ENCODE assay signal across 1 cellular context in genomic region chr15:90645873-90646605, GRCh38.
TF ChIP-seq lines count a peak whose summit lies in the region.

No MANE protein-coding gene starts in this region.

TF ChIP-seq in H1, 55 proteins besides CTCF, POLR2A, EP300 and RAD21 (continued from another document):
- TF ChIP-seq, protein P1, sequence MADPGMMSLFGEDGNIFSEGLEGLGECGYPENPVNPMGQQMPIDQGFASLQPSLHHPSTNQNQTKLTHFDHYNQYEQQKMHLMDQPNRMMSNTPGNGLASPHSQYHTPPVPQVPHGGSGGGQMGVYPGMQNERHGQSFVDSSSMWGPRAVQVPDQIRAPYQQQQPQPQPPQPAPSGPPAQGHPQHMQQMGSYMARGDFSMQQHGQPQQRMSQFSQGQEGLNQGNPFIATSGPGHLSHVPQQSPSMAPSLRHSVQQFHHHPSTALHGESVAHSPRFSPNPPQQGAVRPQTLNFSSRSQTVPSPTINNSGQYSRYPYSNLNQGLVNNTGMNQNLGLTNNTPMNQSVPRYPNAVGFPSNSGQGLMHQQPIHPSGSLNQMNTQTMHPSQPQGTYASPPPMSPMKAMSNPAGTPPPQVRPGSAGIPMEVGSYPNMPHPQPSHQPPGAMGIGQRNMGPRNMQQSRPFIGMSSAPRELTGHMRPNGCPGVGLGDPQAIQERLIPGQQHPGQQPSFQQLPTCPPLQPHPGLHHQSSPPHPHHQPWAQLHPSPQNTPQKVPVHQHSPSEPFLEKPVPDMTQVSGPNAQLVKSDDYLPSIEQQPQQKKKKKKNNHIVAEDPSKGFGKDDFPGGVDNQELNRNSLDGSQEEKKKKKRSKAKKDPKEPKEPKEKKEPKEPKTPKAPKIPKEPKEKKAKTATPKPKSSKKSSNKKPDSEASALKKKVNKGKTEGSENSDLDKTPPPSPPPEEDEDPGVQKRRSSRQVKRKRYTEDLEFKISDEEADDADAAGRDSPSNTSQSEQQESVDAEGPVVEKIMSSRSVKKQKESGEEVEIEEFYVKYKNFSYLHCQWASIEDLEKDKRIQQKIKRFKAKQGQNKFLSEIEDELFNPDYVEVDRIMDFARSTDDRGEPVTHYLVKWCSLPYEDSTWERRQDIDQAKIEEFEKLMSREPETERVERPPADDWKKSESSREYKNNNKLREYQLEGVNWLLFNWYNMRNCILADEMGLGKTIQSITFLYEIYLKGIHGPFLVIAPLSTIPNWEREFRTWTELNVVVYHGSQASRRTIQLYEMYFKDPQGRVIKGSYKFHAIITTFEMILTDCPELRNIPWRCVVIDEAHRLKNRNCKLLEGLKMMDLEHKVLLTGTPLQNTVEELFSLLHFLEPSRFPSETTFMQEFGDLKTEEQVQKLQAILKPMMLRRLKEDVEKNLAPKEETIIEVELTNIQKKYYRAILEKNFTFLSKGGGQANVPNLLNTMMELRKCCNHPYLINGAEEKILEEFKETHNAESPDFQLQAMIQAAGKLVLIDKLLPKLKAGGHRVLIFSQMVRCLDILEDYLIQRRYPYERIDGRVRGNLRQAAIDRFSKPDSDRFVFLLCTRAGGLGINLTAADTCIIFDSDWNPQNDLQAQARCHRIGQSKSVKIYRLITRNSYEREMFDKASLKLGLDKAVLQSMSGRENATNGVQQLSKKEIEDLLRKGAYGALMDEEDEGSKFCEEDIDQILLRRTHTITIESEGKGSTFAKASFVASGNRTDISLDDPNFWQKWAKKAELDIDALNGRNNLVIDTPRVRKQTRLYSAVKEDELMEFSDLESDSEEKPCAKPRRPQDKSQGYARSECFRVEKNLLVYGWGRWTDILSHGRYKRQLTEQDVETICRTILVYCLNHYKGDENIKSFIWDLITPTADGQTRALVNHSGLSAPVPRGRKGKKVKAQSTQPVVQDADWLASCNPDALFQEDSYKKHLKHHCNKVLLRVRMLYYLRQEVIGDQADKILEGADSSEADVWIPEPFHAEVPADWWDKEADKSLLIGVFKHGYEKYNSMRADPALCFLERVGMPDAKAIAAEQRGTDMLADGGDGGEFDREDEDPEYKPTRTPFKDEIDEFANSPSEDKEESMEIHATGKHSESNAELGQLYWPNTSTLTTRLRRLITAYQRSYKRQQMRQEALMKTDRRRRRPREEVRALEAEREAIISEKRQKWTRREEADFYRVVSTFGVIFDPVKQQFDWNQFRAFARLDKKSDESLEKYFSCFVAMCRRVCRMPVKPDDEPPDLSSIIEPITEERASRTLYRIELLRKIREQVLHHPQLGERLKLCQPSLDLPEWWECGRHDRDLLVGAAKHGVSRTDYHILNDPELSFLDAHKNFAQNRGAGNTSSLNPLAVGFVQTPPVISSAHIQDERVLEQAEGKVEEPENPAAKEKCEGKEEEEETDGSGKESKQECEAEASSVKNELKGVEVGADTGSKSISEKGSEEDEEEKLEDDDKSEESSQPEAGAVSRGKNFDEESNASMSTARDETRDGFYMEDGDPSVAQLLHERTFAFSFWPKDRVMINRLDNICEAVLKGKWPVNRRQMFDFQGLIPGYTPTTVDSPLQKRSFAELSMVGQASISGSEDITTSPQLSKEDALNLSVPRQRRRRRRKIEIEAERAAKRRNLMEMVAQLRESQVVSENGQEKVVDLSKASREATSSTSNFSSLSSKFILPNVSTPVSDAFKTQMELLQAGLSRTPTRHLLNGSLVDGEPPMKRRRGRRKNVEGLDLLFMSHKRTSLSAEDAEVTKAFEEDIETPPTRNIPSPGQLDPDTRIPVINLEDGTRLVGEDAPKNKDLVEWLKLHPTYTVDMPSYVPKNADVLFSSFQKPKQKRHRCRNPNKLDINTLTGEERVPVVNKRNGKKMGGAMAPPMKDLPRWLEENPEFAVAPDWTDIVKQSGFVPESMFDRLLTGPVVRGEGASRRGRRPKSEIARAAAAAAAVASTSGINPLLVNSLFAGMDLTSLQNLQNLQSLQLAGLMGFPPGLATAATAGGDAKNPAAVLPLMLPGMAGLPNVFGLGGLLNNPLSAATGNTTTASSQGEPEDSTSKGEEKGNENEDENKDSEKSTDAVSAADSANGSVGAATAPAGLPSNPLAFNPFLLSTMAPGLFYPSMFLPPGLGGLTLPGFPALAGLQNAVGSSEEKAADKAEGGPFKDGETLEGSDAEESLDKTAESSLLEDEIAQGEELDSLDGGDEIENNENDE (IDR thresholded peaks at IDR 0.05; ENCODE audit: insufficient replicate concordance, low read length) = no peak
- no peak for TF ChIP-seq KDM1A (IDR thresholded peaks at IDR 0.05; ENCODE audit: borderline replicate concordance, low read length)
- TF ChIP-seq JUN (IDR thresholded peaks at IDR 0.05; ENCODE audit: low read depth, low read length) = no peak
- TF ChIP-seq, protein P2, sequence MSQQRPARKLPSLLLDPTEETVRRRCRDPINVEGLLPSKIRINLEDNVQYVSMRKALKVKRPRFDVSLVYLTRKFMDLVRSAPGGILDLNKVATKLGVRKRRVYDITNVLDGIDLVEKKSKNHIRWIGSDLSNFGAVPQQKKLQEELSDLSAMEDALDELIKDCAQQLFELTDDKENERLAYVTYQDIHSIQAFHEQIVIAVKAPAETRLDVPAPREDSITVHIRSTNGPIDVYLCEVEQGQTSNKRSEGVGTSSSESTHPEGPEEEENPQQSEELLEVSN (IDR thresholded peaks at IDR 0.05) = no peak
- TF ChIP-seq NRF1 (IDR thresholded peaks at IDR 0.05; ENCODE audit: low read depth, low read length) = no peak
- no peak for TF ChIP-seq POLR2AphosphoS5 (IDR thresholded peaks at IDR 0.05; ENCODE audit: low read depth, low read length)
